8 cellular contexts compared by ENCODE assay signal in genomic region chr1:156500578-156500846, GRCh38. TPM values are rescaled to one million over a fixed set of nuclear protein-coding genes. Genes with fewer than 3 reads are reported as not detected.
DNase-seq lines count a peak whose midpoint lies in the region; ATAC-seq and TF ChIP-seq lines count a peak whose summit lies in the region.

MEF2D (minus strand) TSS chr1:156500775; CDS start chr1:156483292, 17,483 bp downstream.

- H3K27me3 Mint-ChIP-seq in activated T-helper 17 cell treated with anti-CD3 and anti-CD28 coated beads, Interleukin-2, amount 50 U/mL, for 72 hours: no peaks in the 10 kb centered on the region

- H3K36me3 Mint-ChIP-seq in activated T-helper 17 cell treated with anti-CD3 and anti-CD28 coated beads, Interleukin-2, amount 50 U/mL, for 72 hours (ENCODE audit: low read depth): peaks cover 40% of the 10 kb centered on the region

- no peaks in the 10 kb centered on the region for H3K27me3 ChIP-seq in ACC112 (ENCODE audit: insufficient read depth, low read length)
- H3K27me3 ChIP-seq in right cardiac atrium (ENCODE audit: control insufficient read depth, insufficient read depth): no peaks in the 10 kb centered on the region
- H3K27me3 ChIP-seq in skeletal muscle tissue (ENCODE audit: control insufficient read depth in 3 of 3, insufficient read depth in 3 of 3, low read length in 3 of 3): no peaks in the 10 kb centered on the region

- H3K4me1 Mint-ChIP-seq in activated T-helper 17 cell treated with anti-CD3 and anti-CD28 coated beads, Interleukin-2, amount 50 U/mL, for 72 hours: peaks cover 56% of the 10 kb centered on the region

- H3K4me3 ChIP-seq in ACC112 (ENCODE audit: low read depth, low read length) (peak within 1 kb of the TSS; percentile 98), HEK293 (ENCODE audit: low read depth, low read length) (peak within 1 kb of the TSS; percentile 69), right cardiac atrium (ENCODE audit: low read length) (peak within 1 kb of the TSS; percentile 82), skeletal muscle tissue (ENCODE audit: low read length in 3 of 3) (peak within 1 kb of the TSS; percentile 89 to 93 (median 93))

- peak; percentile 3 for ATAC-seq in activated T-helper 17 cell treated with anti-CD3 and anti-CD28 coated beads, Interleukin-2, amount 50 U/mL, for 72 hours (replicated peaks)
- ATAC-seq in right cardiac atrium (no peak), HG03354 (IDR thresholded peaks at IDR 0.05; ENCODE audit: poor library complexity, severe bottlenecking, unreplicated experiment) (no peak)

- peak within 1 kb of the TSS; percentile 90 for H3K4me3 Mint-ChIP-seq in activated T-helper 17 cell treated with anti-CD3 and anti-CD28 coated beads, Interleukin-2, amount 50 U/mL, for 72 hours

- H3K27ac ChIP-seq in ACC112 (ENCODE audit: low read depth, low read length): peak within 1 kb of the TSS; percentile 98
- peak within 1 kb of the TSS; percentile 92 for H3K27ac ChIP-seq in HEK293 (ENCODE audit: extremely low read depth, low read depth, low read length)
- H3K27ac ChIP-seq in right cardiac atrium (ENCODE audit: low read length): peak within 1 kb of the TSS; percentile 99
- peak within 1 kb of the TSS; percentile 100 for H3K27ac ChIP-seq in skeletal muscle tissue (ENCODE audit: low read depth, low read length)

- CTCF ChIA-PET in HEK293 (lab: Yijun Ruan, JAX): interaction anchor here (0.6 to 3.4 kb wide), 11 partner anchors 9 to 206 kb away, joined by 3 to 14 read pairs (median 4); no protein-coding TSS in a partner anchor

- peak within 1 kb of the TSS; percentile 99 for H3K27ac Mint-ChIP-seq in activated T-helper 17 cell treated with anti-CD3 and anti-CD28 coated beads, Interleukin-2, amount 50 U/mL, for 72 hours

- H3K9ac ChIP-seq in skeletal muscle tissue (ENCODE audit: low read depth in 1 of 3, low read length in 3 of 3): peak within 1 kb of the TSS; percentile 95 to 99 (median 98)

- H3K36me3 ChIP-seq in ACC112 (ENCODE audit: insufficient read depth, low read length): no peaks in the 10 kb centered on the region
- no peaks in the 10 kb centered on the region for H3K36me3 ChIP-seq in HEK293 (ENCODE audit: control insufficient read depth in 2 of 2, insufficient read depth in 1 of 2, low read length in 2 of 2)
- H3K36me3 ChIP-seq in skeletal muscle tissue (ENCODE audit: control insufficient read depth in 3 of 3, insufficient read depth in 3 of 3, low read length in 3 of 3): peaks cover 0 to 5% (median 0%) of the 10 kb centered on the region in 3 donors

- POLR2A ChIA-PET in HEK293 (lab: Yijun Ruan, JAX): interaction anchor here (0.5 to 2.5 kb wide), 12 partner anchors 9 to 207 kb away, joined by 3 to 36 read pairs (median 4); partner anchors contain the start of genes GPATCH4 and NAXE

- H3K9me3 Mint-ChIP-seq in activated T-helper 17 cell treated with anti-CD3 and anti-CD28 coated beads, Interleukin-2, amount 50 U/mL, for 72 hours: no peaks in the 10 kb centered on the region

- H3K4me1 ChIP-seq in ACC112 (ENCODE audit: control insufficient read depth, insufficient read depth, low read length, unreplicated experiment) (peaks cover 72% of the 10 kb centered on the region), HEK293 (ENCODE audit: control insufficient read depth, insufficient read depth, low read length) (peaks cover 9% of the 10 kb centered on the region), right cardiac atrium (ENCODE audit: control insufficient read depth, insufficient read depth, low read length) (peaks cover 40% of the 10 kb centered on the region), skeletal muscle tissue (ENCODE audit: control insufficient read depth in 3 of 3, insufficient read depth in 3 of 3, low read length in 3 of 3) (peaks cover 72% of the 10 kb centered on the region in 3 donors)

- no peak for DNase-seq in right cardiac atrium
- no peak for DNase-seq in stimulated activated CD4-positive, alpha-beta T cell treated with anti-CD3 and anti-CD28 coated beads, Interleukin-15, amount 100 ng/mL, for 24 hours
- no peak for DNase-seq in effector CD4-positive, alpha-beta T cell

- H3K79me2 ChIP-seq in ACC112 (ENCODE audit: control insufficient read depth, insufficient read depth, low read length, unreplicated experiment): peaks cover 50% of the 10 kb centered on the region

- no peak for TF ChIP-seq CTCF in HEK293 (tag by site-specific recombination; IDR thresholded peaks at IDR 0.05)

- H2AFZ ChIP-seq in ACC112 (ENCODE audit: low read length, unreplicated experiment): peak within 1 kb of the TSS; percentile 36

- H3K9me3 ChIP-seq in HEK293 (ENCODE audit: control insufficient read depth, insufficient read depth, low read depth, low read length) (no peaks in the 10 kb centered on the region), right cardiac atrium (ENCODE audit: control insufficient read depth, low read length) (no peaks in the 10 kb centered on the region), skeletal muscle tissue (ENCODE audit: control insufficient read depth in 3 of 3, low read length in 3 of 3) (no peaks in the 10 kb centered on the region)

- WGBS in right cardiac atrium: under 1% methylated on average over 27 of the region's 27 CpGs

- intact Hi-C loops in right cardiac atrium (cut with DNase I): loop anchor here in 1 of 4 donors (5.0 kb wide), 1 partner anchor 38 kb away; no protein-coding TSS in a partner anchor

TF ChIP-seq in HEK293, 187 proteins besides CTCF, POLR2A, EP300 and RAD21:
- TF ChIP-seq ZNF510 (tag by site-specific recombination; IDR thresholded peaks at IDR 0.05; ENCODE audit: insufficient replicate concordance): no peak
- no peak for TF ChIP-seq PBX3 (CRISPR knock-in tag; IDR thresholded peaks at IDR 0.05)
- TF ChIP-seq, protein P1, sequence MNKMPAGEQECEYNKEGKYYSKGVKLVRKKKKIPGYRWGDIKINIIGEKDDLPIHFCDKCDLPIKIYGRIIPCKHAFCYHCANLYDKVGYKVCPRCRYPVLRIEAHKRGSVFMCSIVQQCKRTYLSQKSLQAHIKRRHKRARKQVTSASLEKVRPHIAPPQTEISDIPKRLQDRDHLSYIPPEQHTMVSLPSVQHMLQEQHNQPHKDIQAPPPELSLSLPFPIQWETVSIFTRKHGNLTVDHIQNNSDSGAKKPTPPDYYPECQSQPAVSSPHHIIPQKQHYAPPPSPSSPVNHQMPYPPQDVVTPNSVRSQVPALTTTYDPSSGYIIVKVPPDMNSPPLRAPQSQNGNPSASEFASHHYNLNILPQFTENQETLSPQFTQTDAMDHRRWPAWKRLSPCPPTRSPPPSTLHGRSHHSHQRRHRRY (tag by site-specific recombination; IDR thresholded peaks at IDR 0.05): no peak
- no peak for TF ChIP-seq ZSCAN23 (tag by site-specific recombination; IDR thresholded peaks at IDR 0.05)
- TF ChIP-seq GLI2 (tag by site-specific recombination; IDR thresholded peaks at IDR 0.05; ENCODE audit: borderline replicate concordance, low read depth): no peak
- TF ChIP-seq ZNF830 (tag by site-specific recombination; IDR thresholded peaks at IDR 0.05; ENCODE audit: low read depth): no peak
- 0 out of 2 replicates have a peak, but pooled peaks have one; percentile 48 for TF ChIP-seq ZNF677 (tag by site-specific recombination; IDR thresholded peaks at IDR 0.05)

RNA-seq across cellular contexts. Expression of gene MEF2D, which starts in this region (rescaled TPM):
- 10 to 100 TPM; 34.4 to 68.5 TPM for total RNA-seq in activated T-helper 17 cell treated with anti-CD3 and anti-CD28 coated beads, Interleukin-2, amount 50 U/mL, for 72 hours
- total RNA-seq in right cardiac atrium (10 to 100 TPM; 81.5 to 99.2 (median 89.6) TPM), skeletal muscle tissue (7.8 TPM)
- polyA plus RNA-seq in right cardiac atrium: 53.0 TPM
